2 cellular contexts compared by ENCODE assay signal in the genomic region with DNA sequence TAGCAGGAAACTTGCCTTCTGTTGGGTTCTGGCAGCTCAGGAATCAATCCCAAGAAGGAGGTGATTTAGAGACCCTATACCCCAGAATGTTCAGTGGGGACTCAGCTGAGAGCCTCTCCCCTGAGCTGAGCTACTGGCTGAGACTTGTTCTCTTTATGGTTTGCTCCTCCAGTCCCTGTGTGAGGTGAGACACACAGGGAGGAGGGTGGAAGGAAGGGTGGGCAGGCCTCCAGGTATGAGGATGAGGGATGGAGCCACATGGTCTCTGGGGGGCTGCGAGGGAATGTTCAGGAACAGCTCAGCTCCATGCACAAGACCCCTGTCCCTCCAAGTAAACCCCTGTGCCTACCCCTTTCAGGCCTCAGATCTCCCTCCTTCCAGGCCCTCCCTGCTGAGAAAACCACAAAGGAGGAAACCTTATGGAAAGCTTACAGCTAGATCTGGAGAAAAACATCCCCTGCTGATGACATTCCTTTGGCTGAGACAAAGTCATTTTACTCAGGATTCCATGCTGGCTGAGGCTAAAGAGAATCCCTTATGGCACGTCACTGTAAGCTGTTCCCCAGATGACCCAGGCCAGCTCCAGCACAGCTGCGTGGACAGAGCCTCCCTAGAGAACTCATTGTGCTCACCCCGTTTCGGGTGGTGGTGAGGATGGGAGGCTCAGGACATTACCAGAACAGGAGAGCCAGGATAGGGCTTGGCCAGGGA.
TF ChIP-seq lines count a peak whose summit lies in the region.

No MANE protein-coding gene starts in this region.

TF ChIP-seq in liver, 16 proteins besides CTCF, POLR2A, EP300 and RAD21 (continued from another document):
- TF ChIP-seq, protein P1, sequence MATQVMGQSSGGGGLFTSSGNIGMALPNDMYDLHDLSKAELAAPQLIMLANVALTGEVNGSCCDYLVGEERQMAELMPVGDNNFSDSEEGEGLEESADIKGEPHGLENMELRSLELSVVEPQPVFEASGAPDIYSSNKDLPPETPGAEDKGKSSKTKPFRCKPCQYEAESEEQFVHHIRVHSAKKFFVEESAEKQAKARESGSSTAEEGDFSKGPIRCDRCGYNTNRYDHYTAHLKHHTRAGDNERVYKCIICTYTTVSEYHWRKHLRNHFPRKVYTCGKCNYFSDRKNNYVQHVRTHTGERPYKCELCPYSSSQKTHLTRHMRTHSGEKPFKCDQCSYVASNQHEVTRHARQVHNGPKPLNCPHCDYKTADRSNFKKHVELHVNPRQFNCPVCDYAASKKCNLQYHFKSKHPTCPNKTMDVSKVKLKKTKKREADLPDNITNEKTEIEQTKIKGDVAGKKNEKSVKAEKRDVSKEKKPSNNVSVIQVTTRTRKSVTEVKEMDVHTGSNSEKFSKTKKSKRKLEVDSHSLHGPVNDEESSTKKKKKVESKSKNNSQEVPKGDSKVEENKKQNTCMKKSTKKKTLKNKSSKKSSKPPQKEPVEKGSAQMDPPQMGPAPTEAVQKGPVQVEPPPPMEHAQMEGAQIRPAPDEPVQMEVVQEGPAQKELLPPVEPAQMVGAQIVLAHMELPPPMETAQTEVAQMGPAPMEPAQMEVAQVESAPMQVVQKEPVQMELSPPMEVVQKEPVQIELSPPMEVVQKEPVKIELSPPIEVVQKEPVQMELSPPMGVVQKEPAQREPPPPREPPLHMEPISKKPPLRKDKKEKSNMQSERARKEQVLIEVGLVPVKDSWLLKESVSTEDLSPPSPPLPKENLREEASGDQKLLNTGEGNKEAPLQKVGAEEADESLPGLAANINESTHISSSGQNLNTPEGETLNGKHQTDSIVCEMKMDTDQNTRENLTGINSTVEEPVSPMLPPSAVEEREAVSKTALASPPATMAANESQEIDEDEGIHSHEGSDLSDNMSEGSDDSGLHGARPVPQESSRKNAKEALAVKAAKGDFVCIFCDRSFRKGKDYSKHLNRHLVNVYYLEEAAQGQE (IDR thresholded peaks at IDR 0.05) = no peak

TF ChIP-seq in HepG2, 621 proteins besides CTCF, POLR2A, EP300 and RAD21 (continued from another document):
- TF ChIP-seq USF2 (IDR thresholded peaks at IDR 0.05; ENCODE audit: low read depth, low read length) (no peak), USF2 (CRISPR knock-in tag; IDR thresholded peaks at IDR 0.05; ENCODE audit: borderline replicate concordance) (no peak), MATR3 (CRISPR knock-in tag; IDR thresholded peaks at IDR 0.05) (no peak), ELK4 (CRISPR knock-in tag; IDR thresholded peaks at IDR 0.05; ENCODE audit: borderline replicate concordance) (no peak), ZNF292 (CRISPR knock-in tag; IDR thresholded peaks at IDR 0.05; ENCODE audit: borderline replicate concordance, low read depth) (no peak), TCF12 (IDR thresholded peaks at IDR 0.05) (no peak), TCF12 (CRISPR knock-in tag; IDR thresholded peaks at IDR 0.05) (no peak)
- TF ChIP-seq, protein P2, sequence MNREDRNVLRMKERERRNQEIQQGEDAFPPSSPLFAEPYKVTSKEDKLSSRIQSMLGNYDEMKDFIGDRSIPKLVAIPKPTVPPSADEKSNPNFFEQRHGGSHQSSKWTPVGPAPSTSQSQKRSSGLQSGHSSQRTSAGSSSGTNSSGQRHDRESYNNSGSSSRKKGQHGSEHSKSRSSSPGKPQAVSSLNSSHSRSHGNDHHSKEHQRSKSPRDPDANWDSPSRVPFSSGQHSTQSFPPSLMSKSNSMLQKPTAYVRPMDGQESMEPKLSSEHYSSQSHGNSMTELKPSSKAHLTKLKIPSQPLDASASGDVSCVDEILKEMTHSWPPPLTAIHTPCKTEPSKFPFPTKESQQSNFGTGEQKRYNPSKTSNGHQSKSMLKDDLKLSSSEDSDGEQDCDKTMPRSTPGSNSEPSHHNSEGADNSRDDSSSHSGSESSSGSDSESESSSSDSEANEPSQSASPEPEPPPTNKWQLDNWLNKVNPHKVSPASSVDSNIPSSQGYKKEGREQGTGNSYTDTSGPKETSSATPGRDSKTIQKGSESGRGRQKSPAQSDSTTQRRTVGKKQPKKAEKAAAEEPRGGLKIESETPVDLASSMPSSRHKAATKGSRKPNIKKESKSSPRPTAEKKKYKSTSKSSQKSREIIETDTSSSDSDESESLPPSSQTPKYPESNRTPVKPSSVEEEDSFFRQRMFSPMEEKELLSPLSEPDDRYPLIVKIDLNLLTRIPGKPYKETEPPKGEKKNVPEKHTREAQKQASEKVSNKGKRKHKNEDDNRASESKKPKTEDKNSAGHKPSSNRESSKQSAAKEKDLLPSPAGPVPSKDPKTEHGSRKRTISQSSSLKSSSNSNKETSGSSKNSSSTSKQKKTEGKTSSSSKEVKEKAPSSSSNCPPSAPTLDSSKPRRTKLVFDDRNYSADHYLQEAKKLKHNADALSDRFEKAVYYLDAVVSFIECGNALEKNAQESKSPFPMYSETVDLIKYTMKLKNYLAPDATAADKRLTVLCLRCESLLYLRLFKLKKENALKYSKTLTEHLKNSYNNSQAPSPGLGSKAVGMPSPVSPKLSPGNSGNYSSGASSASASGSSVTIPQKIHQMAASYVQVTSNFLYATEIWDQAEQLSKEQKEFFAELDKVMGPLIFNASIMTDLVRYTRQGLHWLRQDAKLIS (CRISPR knock-in tag; IDR thresholded peaks at IDR 0.05) = no peak
